ENCODE assay signal across 1 cellular context in genomic region chr20:52291109-52291508, GRCh38.
A peak's percentile ranks its signal among the peaks of the same experiment; 100 is the strongest.
TF ChIP-seq lines count a peak whose summit lies in the region.

No MANE protein-coding gene starts in this region.

TF ChIP-seq in K562, 482 proteins besides CTCF, POLR2A, EP300 and RAD21 (continued from another document and continues in another):
- TF ChIP-seq CEBPZ (IDR thresholded peaks at IDR 0.05; ENCODE audit: borderline replicate concordance, low read depth, low read length) (no peak), PTRF (tag; IDR thresholded peaks at IDR 0.05) (no peak), ARNT (IDR thresholded peaks at IDR 0.05) (no peak), BCLAF1 (IDR thresholded peaks at IDR 0.05; ENCODE audit: borderline replicate concordance in 1 of 2, control insufficient read depth in 1 of 2, low read depth in 2 of 2, low read length in 1 of 2) (no peak), TFAP4 (CRISPR knock-in tag; IDR thresholded peaks at IDR 0.05; ENCODE audit: borderline replicate concordance) (no peak; the same call in 1 of the 2 replicates), MTA2 (IDR thresholded peaks at IDR 0.05; ENCODE audit: low read depth) (no peak), PBX2 (CRISPR knock-in tag; IDR thresholded peaks at IDR 0.05; ENCODE audit: low read depth) (no peak), PBX2 (tag; conservative IDR thresholded peaks at IDR 0.05; ENCODE audit: low read depth) (peak; percentile 39; the same call in 1 of the 2 replicates), KDM5B (IDR thresholded peaks at IDR 0.05; ENCODE audit: insufficient replicate concordance, low read depth, low read length) (no peak), SMARCA4 (IDR thresholded peaks at IDR 0.05) (no peak), VEZF1 (CRISPR knock-in tag; IDR thresholded peaks at IDR 0.05) (peak; percentile 23; the same call in 1 of the 2 replicates), HMGN3 (IDR thresholded peaks at IDR 0.05; ENCODE audit: borderline replicate concordance, extremely low read depth, insufficient read length, low read depth, low read length) (no peak), NRF1 (conservative IDR thresholded peaks at IDR 0.05 in 1 of 2, IDR thresholded peaks at IDR 0.05 in 1 of 2) (peak; percentile 29 to 49; a peak in 3 of 4 replicates), MIER1 (IDR thresholded peaks at IDR 0.05; ENCODE audit: low read depth) (no peak), KDM2B (CRISPR knock-in tag; IDR thresholded peaks at IDR 0.05) (no peak), EGR1 (conservative IDR thresholded peaks at IDR 0.05) (no peak), ZC3H8 (IDR thresholded peaks at IDR 0.05) (no peak), ZNF316 (IDR thresholded peaks at IDR 0.05) (peak; percentile 34), E4F1 (CRISPR knock-in tag; IDR thresholded peaks at IDR 0.05; ENCODE audit: borderline replicate concordance) (no peak), ZNF212 (CRISPR knock-in tag; IDR thresholded peaks at IDR 0.05) (no peak), PHB2 (IDR thresholded peaks at IDR 0.05; ENCODE audit: low read depth) (no peak), MGA (IDR thresholded peaks at IDR 0.05) (peak; percentile 26; the same call in 1 of the 2 replicates), ZKSCAN3 (CRISPR knock-in tag; IDR thresholded peaks at IDR 0.05) (no peak), ZNF354B (CRISPR knock-in tag; IDR thresholded peaks at IDR 0.05) (no peak), GATA2 (CRISPR knock-in tag; IDR thresholded peaks at IDR 0.05) (peak; percentile 41; the same call in 1 of the 2 replicates), NR2C1 (IDR thresholded peaks at IDR 0.05) (no peak), NR2C1 (tag; IDR thresholded peaks at IDR 0.05) (no peak), HDAC8 (tag; IDR thresholded peaks at IDR 0.05) (no peak), STAT5B (CRISPR knock-in tag; IDR thresholded peaks at IDR 0.05) (no peak), TAF15 (IDR thresholded peaks at IDR 0.05; ENCODE audit: low read depth, low read length) (no peak), JUN (IDR thresholded peaks at IDR 0.05; ENCODE audit: borderline replicate concordance, low read depth, low read length) (no peak), JUN (CRISPR knock-in tag; IDR thresholded peaks at IDR 0.05; ENCODE audit: borderline replicate concordance) (no peak), RHOXF2B (CRISPR knock-in tag; conservative IDR thresholded peaks at IDR 0.05) (no peak)
